Comparison of ENCODE assay signal across 14 cellular contexts in the genomic region with DNA sequence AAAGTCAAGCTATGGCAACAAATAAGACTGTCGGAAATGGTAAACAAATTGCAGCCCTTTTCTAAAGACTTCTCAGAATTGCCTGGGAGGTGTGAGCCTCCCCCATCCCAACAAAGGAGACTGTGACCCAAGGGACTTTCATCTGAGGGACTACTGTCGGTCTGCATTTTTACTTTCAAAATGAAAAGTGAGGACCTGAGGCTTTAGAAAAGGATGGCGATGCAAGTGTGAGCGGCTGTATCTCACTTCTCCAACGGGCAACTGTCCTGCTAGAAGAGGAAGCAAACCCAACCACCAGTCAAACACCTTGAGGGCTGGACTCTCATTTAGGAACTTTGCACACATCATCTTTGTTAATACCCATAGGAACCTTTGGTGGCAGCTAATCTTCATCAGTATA.
DNase-seq lines count a peak whose midpoint lies in the region; ATAC-seq and TF ChIP-seq lines count a peak whose summit lies in the region.
"Had no signal": no experiment of that assay in that cellular context is flagged by ENCODE, and none has a peak within 500 bp of the region (broad histone marks: within the 10 kb centered on the region; RNA-seq: fewer than 3 reads in every experiment).

No MANE protein-coding gene starts in this region.

- peak; percentile 17 for DNase-seq in GM10266 (ENCODE audit: extremely low spot score)
- no peak for DNase-seq in SHP77 treated with DMSO at 0.1 percent for 48 hours (lab: John Stamatoyannopoulos, UW)
- DNase-seq in stimulated activated naive CD4-positive, alpha-beta T cell (lab: John Stamatoyannopoulos, UW), result no peak
- no peak for DNase-seq in NCI-H774 (lab: John Stamatoyannopoulos, UW)
- DNase-seq in activated T-cell treated with anti-CD3 and anti-CD28 coated beads, Interleukin-2, amount 50 U/mL, for 48 hours, result no peak
- DNase-seq: gastrocnemius medialis, kidney glomerular epithelial cell, NCI-H1417 treated with DMSO at 0.1 percent for 48 hours, occipital lobe, T-helper 1 cell had no signal

- ATAC-seq in GM19351 (IDR thresholded peaks at IDR 0.05; ENCODE audit: unreplicated experiment), result peak; percentile 53
- peak; percentile 66 for ATAC-seq in HG02798 (IDR thresholded peaks at IDR 0.05; ENCODE audit: poor library complexity, unreplicated experiment)
- ATAC-seq in HG03565 (IDR thresholded peaks at IDR 0.05; ENCODE audit: unreplicated experiment), result peak; percentile 38
- ATAC-seq: gastrocnemius medialis, HepG2 had no signal

- no peak for TF ChIP-seq CTCF in GM10266 (IDR thresholded peaks at IDR 0.05; ENCODE audit: control insufficient read depth, insufficient read depth, low read depth, missing control alignments)
